ENCODE assay signal across 13 cellular contexts in genomic region chr10:122343135-122343800, GRCh38. TPM values are rescaled to one million over a fixed set of nuclear protein-coding genes. Genes with fewer than 3 reads are reported as not detected.
DNase-seq lines count a peak whose midpoint lies in the region; ATAC-seq and TF ChIP-seq lines count a peak whose summit lies in the region.
"Had no signal": no experiment of that assay in that cellular context is flagged by ENCODE, and none has a peak within 500 bp of the region (broad histone marks: within the 10 kb centered on the region; RNA-seq: fewer than 3 reads in every experiment).

No MANE protein-coding gene starts in this region.

- peaks cover 44% of the 10 kb centered on the region for H3K27me3 Mint-ChIP-seq in stimulated activated memory B cell treated with anti-CD40 and anti-IgM and Interleukin-4, amounts not matched to agents 10 μg/mL and 1 μg/mL and 100 μg/mL, for 72 hours

- no peaks in the 10 kb centered on the region for H3K36me3 Mint-ChIP-seq in stimulated activated memory B cell treated with anti-CD40 and anti-IgM and Interleukin-4, amounts not matched to agents 10 μg/mL and 1 μg/mL and 100 μg/mL, for 72 hours
- H3K36me3 Mint-ChIP-seq: CD4-positive, CD25-positive, alpha-beta regulatory T cell had no signal

- H3K4me3 Mint-ChIP-seq in stimulated activated memory B cell treated with anti-CD40 and anti-IgM and Interleukin-4, amounts not matched to agents 10 μg/mL and 1 μg/mL and 100 μg/mL, for 72 hours: no peak overlapping the region
- H3K4me3 Mint-ChIP-seq: CD4-positive, CD25-positive, alpha-beta regulatory T cell had no signal

- TF ChIP-seq POLR2A in HCT116 (IDR thresholded peaks at IDR 0.05; ENCODE audit: borderline replicate concordance, extremely low read depth, insufficient read depth, insufficient read length) (no peak), gastroesophageal sphincter (IDR thresholded peaks at IDR 0.05) (no peak), testis (IDR thresholded peaks at IDR 0.05) (no peak)

- BruUV-seq in HCT116 (replicated peaks; lab: Mats Ljungman, UMichigan): no TSS peak
- BruUV-seq in OCI-LY7 (replicated peaks; lab: Mats Ljungman, UMichigan): no TSS peak

- H3K27ac ChIP-seq in HCT116 (ENCODE audit: low read depth, low read length) (no peak overlapping the region), OCI-LY7 (ENCODE audit: low read depth, low read length, poor library complexity, severe bottlenecking) (no peak overlapping the region), gastroesophageal sphincter (peak overlapping the region; percentile 21 to 94 (median 86)), testis (no peak overlapping the region)
- H3K27ac ChIP-seq: Peyer's patch, SK-N-MC had no signal

- ATAC-seq in HCT116 (no peak), gastroesophageal sphincter (no peak), HG02798 (IDR thresholded peaks at IDR 0.05; ENCODE audit: poor library complexity, unreplicated experiment) (no peak)
- ATAC-seq in stimulated activated memory B cell treated with anti-CD40 and anti-IgM and Interleukin-4, amounts not matched to agents 10 μg/mL and 1 μg/mL and 100 μg/mL, for 72 hours: peak; percentile 69

- WGBS in gastroesophageal sphincter (ENCODE audit: low coverage in 1 of 2), 2 donors: 91 to 93% methylated on average over 8 to 9 of the region's 11 CpGs
- WGBS in testis, 2 donors: 94% methylated on average over 11 of the region's 11 CpGs

- CTCF ChIA-PET in HCT116 (lab: Charles Lee) (interaction anchor here (0.7 to 3.4 kb wide), 14 partner anchors 10 to 223 kb away, joined by 3 to 21 read pairs (median 4); partner anchors contain the start of gene PLEKHA1), OCI-LY7 (lab: Charles Lee; ENCODE audit: unreplicated experiment) (interaction anchor here (0.6 kb wide), 1 partner anchor 31 kb away, joined by 6 read pairs; the partner anchor contains the start of gene PLEKHA1)

- H3K9me2 ChIP-seq in HCT116 (ENCODE audit: insufficient read depth) (no peaks in the 10 kb centered on the region), OCI-LY7 (ENCODE audit: insufficient read depth, low read length) (no peaks in the 10 kb centered on the region)

- H3K36me3 ChIP-seq in HCT116 (ENCODE audit: control insufficient read depth in 1 of 2, insufficient read depth in 2 of 2, low read length in 2 of 2): no peaks in the 10 kb centered on the region
- H3K36me3 ChIP-seq in OCI-LY7 (ENCODE audit: insufficient read depth, low read length): no peaks in the 10 kb centered on the region; the same call in 1 of the 2 replicates
- no peaks in the 10 kb centered on the region for H3K36me3 ChIP-seq in gastroesophageal sphincter
- no peaks in the 10 kb centered on the region for H3K36me3 ChIP-seq in testis (ENCODE audit: low read depth, missing control alignments)
- H3K36me3 ChIP-seq: Peyer's patch had no signal

- peak overlapping the region; percentile 7 for H3K27ac Mint-ChIP-seq in stimulated activated memory B cell treated with anti-CD40 and anti-IgM and Interleukin-4, amounts not matched to agents 10 μg/mL and 1 μg/mL and 100 μg/mL, for 72 hours

- peaks cover 22% of the 10 kb centered on the region for H3K4me1 Mint-ChIP-seq in stimulated activated memory B cell treated with anti-CD40 and anti-IgM and Interleukin-4, amounts not matched to agents 10 μg/mL and 1 μg/mL and 100 μg/mL, for 72 hours

- H3K4me2 ChIP-seq in HCT116 (ENCODE audit: low read length) (no peak overlapping the region), OCI-LY7 (ENCODE audit: low read length) (peak overlapping the region; percentile 35)

- DNase-seq in HCT116 (ENCODE audit: low read depth, low spot score): no peak
- DNase-seq in OCI-LY7 (ENCODE audit: low spot score): peak; percentile 57
- DNase-seq in cerebellum (ENCODE audit: low spot score): no peak
- DNase-seq in pons (ENCODE audit: low spot score): no peak
- DNase-seq in testis: no peak
- DNase-seq: NCI-H2081 treated with DMSO at 0.1 percent for 48 hours, Right ventricle myocardium superior had no signal

- H4K20me1 ChIP-seq in HCT116 (ENCODE audit: insufficient read depth): no peaks in the 10 kb centered on the region
- H4K20me1 ChIP-seq in OCI-LY7 (ENCODE audit: insufficient read depth, low read length): no peaks in the 10 kb centered on the region

- POLR2A ChIA-PET in HCT116 (lab: Charles Lee): no interaction called here
- POLR2A ChIA-PET in OCI-LY7 (lab: Charles Lee): interaction anchor here (0.9 to 1.8 kb wide), 3 partner anchors 47 to 81 kb away, joined by 3 to 4 read pairs (median 3); no protein-coding TSS in a partner anchor

- H3K4me1 ChIP-seq in HCT116 (ENCODE audit: control insufficient read depth in 1 of 2, insufficient read depth in 2 of 2, low read length in 2 of 2) (peaks cover 7 to 17% of the 10 kb centered on the region in 2 experiments), OCI-LY7 (ENCODE audit: insufficient read depth, low read length, poor library complexity, severe bottlenecking) (peaks cover 31% of the 10 kb centered on the region), gastroesophageal sphincter (peaks cover 0 to 56% (median 14%) of the 10 kb centered on the region in 3 donors), testis (no peaks in the 10 kb centered on the region)

- RAD21 ChIA-PET in HCT116 (lab: Charles Lee; ENCODE audit: low non-redundant PET in 1 of 2, low total read pairs in 2 of 2, uncharacterized antibody in 2 of 2, unreplicated experiment in 2 of 2): interaction anchor here (0.8 to 1.3 kb wide), 3 partner anchors 44 to 222 kb away, joined by 4 to 8 read pairs (median 6); no protein-coding TSS in a partner anchor

- peak overlapping the region; percentile 85 for H2AFZ ChIP-seq in HCT116 (ENCODE audit: low read depth, low read length, poor library complexity, severe bottlenecking)
- peak overlapping the region; percentile 60 for H2AFZ ChIP-seq in OCI-LY7 (ENCODE audit: low read length)

- H3K9me3 Mint-ChIP-seq in stimulated activated memory B cell treated with anti-CD40 and anti-IgM and Interleukin-4, amounts not matched to agents 10 μg/mL and 1 μg/mL and 100 μg/mL, for 72 hours: no peaks in the 10 kb centered on the region

- TF ChIP-seq EP300 in gastroesophageal sphincter (IDR thresholded peaks at IDR 0.05): no peak

- H3K27me3 ChIP-seq in HCT116 (ENCODE audit: insufficient read depth, low read length) (no peaks in the 10 kb centered on the region), gastroesophageal sphincter (no peaks in the 10 kb centered on the region), testis (no peaks in the 10 kb centered on the region)
- H3K27me3 ChIP-seq: Peyer's patch had no signal

- no peak overlapping the region for H3K9ac ChIP-seq in HCT116 (ENCODE audit: low read length)

- H3K79me2 ChIP-seq in HCT116 (ENCODE audit: insufficient read depth, low read length) (no peaks in the 10 kb centered on the region), OCI-LY7 (ENCODE audit: insufficient read depth, low read depth, low read length) (no peaks in the 10 kb centered on the region)

- intact Hi-C loops in HCT116 (cut with micrococcal nuclease): loop anchor here (2.0 kb wide), 2 partner anchors 44 to 222 kb away; no protein-coding TSS in a partner anchor
- intact Hi-C loops in OCI-LY7 (cut with micrococcal nuclease; ENCODE audit: unreplicated experiment): loop anchor here (2.0 kb wide), 1 partner anchor 36 kb away; no protein-coding TSS in a partner anchor
- intact Hi-C loops in testis (cut with DNase I; ENCODE audit: low total_unique reads): loop anchor here (10.0 kb wide), 1 partner anchor 92 kb away; no protein-coding TSS in a partner anchor

- H3K4me3 ChIP-seq in HCT116 (replicated peaks in 1 of 2; ENCODE audit: low read depth in 1 of 2, low read length in 2 of 2) (no peak overlapping the region), OCI-LY7 (ENCODE audit: low read depth, low read length, poor library complexity, severe bottlenecking) (no peak overlapping the region), gastroesophageal sphincter (no peak overlapping the region), testis (no peak overlapping the region)
- H3K4me3 ChIP-seq: Peyer's patch, SK-N-MC had no signal

- TF ChIP-seq CTCF in HCT116 (IDR thresholded peaks at IDR 0.05 in 2 of 3, conservative IDR thresholded peaks at IDR 0.05 in 1 of 3; ENCODE audit: borderline replicate concordance in 1 of 3, insufficient read depth in 1 of 3, low read depth in 2 of 3, low read length in 2 of 3) (no peak), OCI-LY7 (conservative IDR thresholded peaks at IDR 0.05; ENCODE audit: low read length) (no peak), gastroesophageal sphincter (IDR thresholded peaks at IDR 0.05) (no peak), testis (IDR thresholded peaks at IDR 0.05) (no peak)

- TF ChIP-seq RAD21 in HCT116 (IDR thresholded peaks at IDR 0.05; ENCODE audit: low read depth): no peak

- no peaks in the 10 kb centered on the region; a peak in 1 of 4 replicates for H3K9me3 ChIP-seq in HCT116 (ENCODE audit: control insufficient read depth in 1 of 2, insufficient read depth in 1 of 2, low read depth in 1 of 2, low read length in 2 of 2)
- peaks cover 8% of the 10 kb centered on the region; the same call in 1 of the 2 replicates for H3K9me3 ChIP-seq in OCI-LY7 (ENCODE audit: low read length)
- no peaks in the 10 kb centered on the region for H3K9me3 ChIP-seq in gastroesophageal sphincter
- H3K9me3 ChIP-seq in testis: no peaks in the 10 kb centered on the region
- H3K9me3 ChIP-seq: Peyer's patch had no signal

TF ChIP-seq in HCT116, 20 proteins besides CTCF, POLR2A, EP300 and RAD21 (continues in another document):
- TF ChIP-seq SIN3A (IDR thresholded peaks at IDR 0.05; ENCODE audit: low read depth) (no peak), EZH2 (IDR thresholded peaks at IDR 0.05) (no peak), ZFX (IDR thresholded peaks at IDR 0.05) (no peak), POLR2AphosphoS5 (IDR thresholded peaks at IDR 0.05; ENCODE audit: low read depth, low read length) (no peak), ELF1 (IDR thresholded peaks at IDR 0.05; ENCODE audit: borderline replicate concordance, low read depth) (no peak)

RNA-seq across cellular contexts. Expression of gene PLEKHA1, which starts 31.2 kb away (rescaled TPM):
- total RNA-seq in HCT116 (2021; ENCODE audit: unreplicated experiment) (30.6 TPM), OCI-LY7 (2022) (5.5 and 5.6 TPM in 2 replicates), gastroesophageal sphincter (100 to 1,000 TPM in 2 of 4 donors, 10 to 100 TPM in 2; 62.1 to 125 (median 93.8) TPM), cerebellum (34.0 TPM), testis (10 to 100 TPM; 27.6 to 35.7 TPM)
- polyA plus RNA-seq in HCT116 (2012): 15.0 and 17.2 TPM in 2 replicates
- 4.2 and 7.3 TPM in 2 replicates for total RNA-seq in OCI-LY7 (2014; rRNA removed; shearing (Covaris generic))
- 66.6 TPM for polyA plus RNA-seq in testis (ENCODE audit: insufficient read depth, low read depth, low replicate concordance)

Comparison
In these comparisons a context has a peak if more than half of its experiments do, and no peak if none do; other contexts are left out.
1. H3K27ac ChIP-seq: peak in gastroesophageal sphincter (4 of 4); none in HCT116 (single experiment), OCI-LY7 (single experiment) and testis (0 of 2).